1 cellular context compared by ENCODE assay signal in the genomic region with DNA sequence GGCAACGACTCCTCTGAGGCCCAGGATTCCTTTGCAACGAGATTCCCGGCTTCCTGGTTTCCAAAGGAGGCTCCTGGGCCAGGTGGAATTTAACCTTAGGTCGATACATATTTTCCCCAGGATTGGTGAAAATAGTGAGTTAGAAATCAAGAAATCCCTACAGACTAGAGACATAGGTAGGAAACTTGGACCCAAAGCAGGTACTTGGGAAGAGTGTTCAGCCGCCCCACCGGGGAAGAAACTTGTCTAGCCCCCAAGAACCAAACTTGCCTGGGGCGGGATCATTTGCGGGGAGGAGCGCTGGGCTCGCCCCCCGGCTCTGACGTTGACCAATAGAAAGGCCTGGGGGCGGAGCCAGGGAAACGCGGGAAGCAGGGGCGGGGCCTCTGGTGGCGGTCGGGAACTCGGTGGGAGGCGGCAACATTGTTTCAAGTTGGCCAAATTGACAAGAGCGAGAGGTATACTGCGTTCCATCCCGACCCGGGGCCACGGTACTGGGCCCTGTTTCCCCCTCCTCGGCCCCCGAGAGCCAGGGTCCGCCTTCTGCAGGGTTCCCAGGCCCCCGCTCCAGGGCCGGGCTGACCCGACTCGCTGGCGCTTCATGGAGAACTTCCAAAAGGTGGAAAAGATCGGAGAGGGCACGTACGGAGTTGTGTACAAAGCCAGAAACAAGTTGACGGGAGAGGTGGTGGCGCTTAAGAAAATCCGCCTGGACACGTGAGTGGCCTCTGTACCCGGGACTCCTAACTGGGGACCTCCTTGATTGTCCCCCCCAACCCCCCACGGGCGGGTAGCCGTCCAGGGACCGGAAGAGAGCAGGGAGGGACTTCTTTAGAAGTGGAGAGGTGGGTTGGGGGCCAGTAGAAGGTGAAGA.
TF ChIP-seq lines count a peak whose summit lies in the region.

A gene (plus strand): TSS at position 423 of the 874 bp plus-strand sequence. CDS start 179 bp downstream, at position 602.

TF ChIP-seq in GM12878, 131 proteins besides CTCF, POLR2A, EP300 and RAD21 (continued from another document and continues in another):
- TF ChIP-seq PML (IDR thresholded peaks at IDR 0.05; ENCODE audit: low read length): peak; percentile 84
- no peak for TF ChIP-seq RELA (IDR thresholded peaks at IDR 0.05; ENCODE audit: borderline replicate concordance, partially characterized antibody)
- no peak for TF ChIP-seq WRNIP1 (IDR thresholded peaks at IDR 0.05; ENCODE audit: borderline replicate concordance, low read depth, low read length)
- TF ChIP-seq, protein P1, sequence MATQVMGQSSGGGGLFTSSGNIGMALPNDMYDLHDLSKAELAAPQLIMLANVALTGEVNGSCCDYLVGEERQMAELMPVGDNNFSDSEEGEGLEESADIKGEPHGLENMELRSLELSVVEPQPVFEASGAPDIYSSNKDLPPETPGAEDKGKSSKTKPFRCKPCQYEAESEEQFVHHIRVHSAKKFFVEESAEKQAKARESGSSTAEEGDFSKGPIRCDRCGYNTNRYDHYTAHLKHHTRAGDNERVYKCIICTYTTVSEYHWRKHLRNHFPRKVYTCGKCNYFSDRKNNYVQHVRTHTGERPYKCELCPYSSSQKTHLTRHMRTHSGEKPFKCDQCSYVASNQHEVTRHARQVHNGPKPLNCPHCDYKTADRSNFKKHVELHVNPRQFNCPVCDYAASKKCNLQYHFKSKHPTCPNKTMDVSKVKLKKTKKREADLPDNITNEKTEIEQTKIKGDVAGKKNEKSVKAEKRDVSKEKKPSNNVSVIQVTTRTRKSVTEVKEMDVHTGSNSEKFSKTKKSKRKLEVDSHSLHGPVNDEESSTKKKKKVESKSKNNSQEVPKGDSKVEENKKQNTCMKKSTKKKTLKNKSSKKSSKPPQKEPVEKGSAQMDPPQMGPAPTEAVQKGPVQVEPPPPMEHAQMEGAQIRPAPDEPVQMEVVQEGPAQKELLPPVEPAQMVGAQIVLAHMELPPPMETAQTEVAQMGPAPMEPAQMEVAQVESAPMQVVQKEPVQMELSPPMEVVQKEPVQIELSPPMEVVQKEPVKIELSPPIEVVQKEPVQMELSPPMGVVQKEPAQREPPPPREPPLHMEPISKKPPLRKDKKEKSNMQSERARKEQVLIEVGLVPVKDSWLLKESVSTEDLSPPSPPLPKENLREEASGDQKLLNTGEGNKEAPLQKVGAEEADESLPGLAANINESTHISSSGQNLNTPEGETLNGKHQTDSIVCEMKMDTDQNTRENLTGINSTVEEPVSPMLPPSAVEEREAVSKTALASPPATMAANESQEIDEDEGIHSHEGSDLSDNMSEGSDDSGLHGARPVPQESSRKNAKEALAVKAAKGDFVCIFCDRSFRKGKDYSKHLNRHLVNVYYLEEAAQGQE (IDR thresholded peaks at IDR 0.05; ENCODE audit: low read depth, low read length): no peak
- TF ChIP-seq HDAC6 (IDR thresholded peaks at IDR 0.05; ENCODE audit: unreplicated experiment): no peak
- no peak for TF ChIP-seq ZNF217 (IDR thresholded peaks at IDR 0.05)
- TF ChIP-seq RB1 (IDR thresholded peaks at IDR 0.05; ENCODE audit: borderline replicate concordance): peak; percentile 82; the same call in 1 of the 2 replicates
- TF ChIP-seq, protein P2, sequence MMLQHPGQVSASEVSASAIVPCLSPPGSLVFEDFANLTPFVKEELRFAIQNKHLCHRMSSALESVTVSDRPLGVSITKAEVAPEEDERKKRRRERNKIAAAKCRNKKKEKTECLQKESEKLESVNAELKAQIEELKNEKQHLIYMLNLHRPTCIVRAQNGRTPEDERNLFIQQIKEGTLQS (IDR thresholded peaks at IDR 0.05; ENCODE audit: borderline replicate concordance, extremely low read depth, low read depth, low read length): no peak
- TF ChIP-seq EED (IDR thresholded peaks at IDR 0.05; ENCODE audit: low read depth): peak; percentile 38; the same call in 1 of the 2 replicates
- peak; percentile 49 to 54; a peak in 1 of 4 replicates for TF ChIP-seq IKZF2 (IDR thresholded peaks at IDR 0.05)
- TF ChIP-seq JUND (IDR thresholded peaks at IDR 0.05; ENCODE audit: low read depth, low read length): no peak
- peak; percentile 12 for TF ChIP-seq SMAD1 (IDR thresholded peaks at IDR 0.05; ENCODE audit: low read depth, partially characterized antibody)
- TF ChIP-seq HDAC2 (IDR thresholded peaks at IDR 0.05): no peak
- TF ChIP-seq SMARCA5 (IDR thresholded peaks at IDR 0.05): no peak; the same call in 1 of the 2 replicates
- no peak for TF ChIP-seq MYB (IDR thresholded peaks at IDR 0.05; ENCODE audit: borderline replicate concordance, low read depth, low read length)
- TF ChIP-seq, protein P3, sequence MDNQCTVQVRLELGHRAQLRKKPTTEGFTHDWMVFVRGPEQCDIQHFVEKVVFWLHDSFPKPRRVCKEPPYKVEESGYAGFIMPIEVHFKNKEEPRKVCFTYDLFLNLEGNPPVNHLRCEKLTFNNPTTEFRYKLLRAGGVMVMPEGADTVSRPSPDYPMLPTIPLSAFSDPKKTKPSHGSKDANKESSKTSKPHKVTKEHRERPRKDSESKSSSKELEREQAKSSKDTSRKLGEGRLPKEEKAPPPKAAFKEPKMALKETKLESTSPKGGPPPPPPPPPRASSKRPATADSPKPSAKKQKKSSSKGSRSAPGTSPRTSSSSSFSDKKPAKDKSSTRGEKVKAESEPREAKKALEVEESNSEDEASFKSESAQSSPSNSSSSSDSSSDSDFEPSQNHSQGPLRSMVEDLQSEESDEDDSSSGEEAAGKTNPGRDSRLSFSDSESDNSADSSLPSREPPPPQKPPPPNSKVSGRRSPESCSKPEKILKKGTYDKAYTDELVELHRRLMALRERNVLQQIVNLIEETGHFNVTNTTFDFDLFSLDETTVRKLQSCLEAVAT (IDR thresholded peaks at IDR 0.05): no peak
- TF ChIP-seq NBN (IDR thresholded peaks at IDR 0.05): peak; percentile 70
- TF ChIP-seq, protein P4, sequence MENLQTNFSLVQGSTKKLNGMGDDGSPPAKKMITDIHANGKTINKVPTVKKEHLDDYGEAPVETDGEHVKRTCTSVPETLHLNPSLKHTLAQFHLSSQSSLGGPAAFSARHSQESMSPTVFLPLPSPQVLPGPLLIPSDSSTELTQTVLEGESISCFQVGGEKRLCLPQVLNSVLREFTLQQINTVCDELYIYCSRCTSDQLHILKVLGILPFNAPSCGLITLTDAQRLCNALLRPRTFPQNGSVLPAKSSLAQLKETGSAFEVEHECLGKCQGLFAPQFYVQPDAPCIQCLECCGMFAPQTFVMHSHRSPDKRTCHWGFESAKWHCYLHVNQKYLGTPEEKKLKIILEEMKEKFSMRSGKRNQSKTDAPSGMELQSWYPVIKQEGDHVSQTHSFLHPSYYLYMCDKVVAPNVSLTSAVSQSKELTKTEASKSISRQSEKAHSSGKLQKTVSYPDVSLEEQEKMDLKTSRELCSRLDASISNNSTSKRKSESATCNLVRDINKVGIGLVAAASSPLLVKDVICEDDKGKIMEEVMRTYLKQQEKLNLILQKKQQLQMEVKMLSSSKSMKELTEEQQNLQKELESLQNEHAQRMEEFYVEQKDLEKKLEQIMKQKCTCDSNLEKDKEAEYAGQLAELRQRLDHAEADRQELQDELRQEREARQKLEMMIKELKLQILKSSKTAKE (IDR thresholded peaks at IDR 0.05; ENCODE audit: low read depth, poor library complexity, severe bottlenecking): no peak
- TF ChIP-seq ZZZ3 (IDR thresholded peaks at IDR 0.05; ENCODE audit: control insufficient read depth, insufficient read length, low read depth): no peak
- TF ChIP-seq ZBED1 (IDR thresholded peaks at IDR 0.05; ENCODE audit: borderline replicate concordance): no peak
- peak; percentile 40 for TF ChIP-seq MEF2B (IDR thresholded peaks at IDR 0.05; ENCODE audit: partially characterized antibody, poor library complexity, severe bottlenecking)
- TF ChIP-seq, protein P5, sequence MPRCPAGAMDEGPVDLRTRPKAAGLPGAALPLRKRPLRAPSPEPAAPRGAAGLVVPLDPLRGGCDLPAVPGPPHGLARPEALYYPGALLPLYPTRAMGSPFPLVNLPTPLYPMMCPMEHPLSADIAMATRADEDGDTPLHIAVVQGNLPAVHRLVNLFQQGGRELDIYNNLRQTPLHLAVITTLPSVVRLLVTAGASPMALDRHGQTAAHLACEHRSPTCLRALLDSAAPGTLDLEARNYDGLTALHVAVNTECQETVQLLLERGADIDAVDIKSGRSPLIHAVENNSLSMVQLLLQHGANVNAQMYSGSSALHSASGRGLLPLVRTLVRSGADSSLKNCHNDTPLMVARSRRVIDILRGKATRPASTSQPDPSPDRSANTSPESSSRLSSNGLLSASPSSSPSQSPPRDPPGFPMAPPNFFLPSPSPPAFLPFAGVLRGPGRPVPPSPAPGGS (IDR thresholded peaks at IDR 0.05; ENCODE audit: borderline replicate concordance, insufficient read depth, low read depth, low read length, poor library complexity, severe bottlenecking): no peak
- TF ChIP-seq FOS (IDR thresholded peaks at IDR 0.05; ENCODE audit: borderline replicate concordance, extremely low read depth, insufficient read length): no peak
- TF ChIP-seq, protein P6, sequence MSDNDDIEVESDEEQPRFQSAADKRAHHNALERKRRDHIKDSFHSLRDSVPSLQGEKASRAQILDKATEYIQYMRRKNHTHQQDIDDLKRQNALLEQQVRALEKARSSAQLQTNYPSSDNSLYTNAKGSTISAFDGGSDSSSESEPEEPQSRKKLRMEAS (IDR thresholded peaks at IDR 0.05; ENCODE audit: low read depth, low read length): no peak
- peak; percentile 41; the same call in 1 of the 2 replicates for TF ChIP-seq LARP7 (IDR thresholded peaks at IDR 0.05)
- TF ChIP-seq SRF (IDR thresholded peaks at IDR 0.05; ENCODE audit: low read depth in 2 of 2, low read length in 2 of 2): no peak
- TF ChIP-seq CBFB (IDR thresholded peaks at IDR 0.05; ENCODE audit: low read depth): 0 out of 2 replicates have a peak, but pooled peaks have one; percentile 56
- TF ChIP-seq, protein P7, sequence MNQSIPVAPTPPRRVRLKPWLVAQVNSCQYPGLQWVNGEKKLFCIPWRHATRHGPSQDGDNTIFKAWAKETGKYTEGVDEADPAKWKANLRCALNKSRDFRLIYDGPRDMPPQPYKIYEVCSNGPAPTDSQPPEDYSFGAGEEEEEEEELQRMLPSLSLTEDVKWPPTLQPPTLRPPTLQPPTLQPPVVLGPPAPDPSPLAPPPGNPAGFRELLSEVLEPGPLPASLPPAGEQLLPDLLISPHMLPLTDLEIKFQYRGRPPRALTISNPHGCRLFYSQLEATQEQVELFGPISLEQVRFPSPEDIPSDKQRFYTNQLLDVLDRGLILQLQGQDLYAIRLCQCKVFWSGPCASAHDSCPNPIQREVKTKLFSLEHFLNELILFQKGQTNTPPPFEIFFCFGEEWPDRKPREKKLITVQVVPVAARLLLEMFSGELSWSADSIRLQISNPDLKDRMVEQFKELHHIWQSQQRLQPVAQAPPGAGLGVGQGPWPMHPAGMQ (IDR thresholded peaks at IDR 0.05; ENCODE audit: borderline replicate concordance): no peak
- TF ChIP-seq KDM1A (IDR thresholded peaks at IDR 0.05; ENCODE audit: borderline replicate concordance): no peak
- TF ChIP-seq JUNB (IDR thresholded peaks at IDR 0.05): no peak
- TF ChIP-seq MTA3 (IDR thresholded peaks at IDR 0.05; ENCODE audit: borderline replicate concordance, low read length): no peak
- TF ChIP-seq, protein P8, sequence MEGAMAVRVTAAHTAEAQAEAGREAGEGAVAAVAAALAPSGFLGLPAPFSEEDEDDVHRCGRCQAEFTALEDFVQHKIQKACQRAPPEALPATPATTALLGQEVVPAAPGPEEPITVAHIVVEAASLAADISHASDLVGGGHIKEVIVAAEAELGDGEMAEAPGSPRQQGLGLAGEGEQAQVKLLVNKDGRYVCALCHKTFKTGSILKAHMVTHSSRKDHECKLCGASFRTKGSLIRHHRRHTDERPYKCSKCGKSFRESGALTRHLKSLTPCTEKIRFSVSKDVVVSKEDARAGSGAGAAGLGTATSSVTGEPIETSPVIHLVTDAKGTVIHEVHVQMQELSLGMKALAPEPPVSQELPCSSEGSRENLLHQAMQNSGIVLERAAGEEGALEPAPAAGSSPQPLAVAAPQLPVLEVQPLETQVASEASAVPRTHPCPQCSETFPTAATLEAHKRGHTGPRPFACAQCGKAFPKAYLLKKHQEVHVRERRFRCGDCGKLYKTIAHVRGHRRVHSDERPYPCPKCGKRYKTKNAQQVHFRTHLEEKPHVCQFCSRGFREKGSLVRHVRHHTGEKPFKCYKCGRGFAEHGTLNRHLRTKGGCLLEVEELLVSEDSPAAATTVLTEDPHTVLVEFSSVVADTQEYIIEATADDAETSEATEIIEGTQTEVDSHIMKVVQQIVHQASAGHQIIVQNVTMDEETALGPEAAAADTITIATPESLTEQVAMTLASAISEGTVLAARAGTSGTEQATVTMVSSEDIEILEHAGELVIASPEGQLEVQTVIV (IDR thresholded peaks at IDR 0.05; ENCODE audit: borderline replicate concordance, partially characterized antibody): no peak
- TF ChIP-seq ZNF207 (IDR thresholded peaks at IDR 0.05; ENCODE audit: borderline replicate concordance): no peak
- no peak for TF ChIP-seq MYC (IDR thresholded peaks at IDR 0.05; ENCODE audit: insufficient read depth, insufficient read length, insufficient replicate concordance, low read length, severe bottlenecking)
- TF ChIP-seq MTA2 (IDR thresholded peaks at IDR 0.05; ENCODE audit: low read depth): no peak
- peak; percentile 36; the same call in 1 of the 2 replicates for TF ChIP-seq GATAD2B (conservative IDR thresholded peaks at IDR 0.05; ENCODE audit: low read depth)
- TF ChIP-seq, protein P9, sequence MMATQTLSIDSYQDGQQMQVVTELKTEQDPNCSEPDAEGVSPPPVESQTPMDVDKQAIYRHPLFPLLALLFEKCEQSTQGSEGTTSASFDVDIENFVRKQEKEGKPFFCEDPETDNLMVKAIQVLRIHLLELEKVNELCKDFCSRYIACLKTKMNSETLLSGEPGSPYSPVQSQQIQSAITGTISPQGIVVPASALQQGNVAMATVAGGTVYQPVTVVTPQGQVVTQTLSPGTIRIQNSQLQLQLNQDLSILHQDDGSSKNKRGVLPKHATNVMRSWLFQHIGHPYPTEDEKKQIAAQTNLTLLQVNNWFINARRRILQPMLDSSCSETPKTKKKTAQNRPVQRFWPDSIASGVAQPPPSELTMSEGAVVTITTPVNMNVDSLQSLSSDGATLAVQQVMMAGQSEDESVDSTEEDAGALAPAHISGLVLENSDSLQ (IDR thresholded peaks at IDR 0.05): no peak
- no peak for TF ChIP-seq NFXL1 (IDR thresholded peaks at IDR 0.05; ENCODE audit: borderline replicate concordance)
- no peak for TF ChIP-seq EZH2 (IDR thresholded peaks at IDR 0.05; ENCODE audit: borderline replicate concordance, control insufficient read depth, low read depth, low read length)
- TF ChIP-seq DPF2 (IDR thresholded peaks at IDR 0.05): peak; percentile 71
- TF ChIP-seq RBBP5 (conservative IDR thresholded peaks at IDR 0.05): no peak
- TF ChIP-seq, protein P10, sequence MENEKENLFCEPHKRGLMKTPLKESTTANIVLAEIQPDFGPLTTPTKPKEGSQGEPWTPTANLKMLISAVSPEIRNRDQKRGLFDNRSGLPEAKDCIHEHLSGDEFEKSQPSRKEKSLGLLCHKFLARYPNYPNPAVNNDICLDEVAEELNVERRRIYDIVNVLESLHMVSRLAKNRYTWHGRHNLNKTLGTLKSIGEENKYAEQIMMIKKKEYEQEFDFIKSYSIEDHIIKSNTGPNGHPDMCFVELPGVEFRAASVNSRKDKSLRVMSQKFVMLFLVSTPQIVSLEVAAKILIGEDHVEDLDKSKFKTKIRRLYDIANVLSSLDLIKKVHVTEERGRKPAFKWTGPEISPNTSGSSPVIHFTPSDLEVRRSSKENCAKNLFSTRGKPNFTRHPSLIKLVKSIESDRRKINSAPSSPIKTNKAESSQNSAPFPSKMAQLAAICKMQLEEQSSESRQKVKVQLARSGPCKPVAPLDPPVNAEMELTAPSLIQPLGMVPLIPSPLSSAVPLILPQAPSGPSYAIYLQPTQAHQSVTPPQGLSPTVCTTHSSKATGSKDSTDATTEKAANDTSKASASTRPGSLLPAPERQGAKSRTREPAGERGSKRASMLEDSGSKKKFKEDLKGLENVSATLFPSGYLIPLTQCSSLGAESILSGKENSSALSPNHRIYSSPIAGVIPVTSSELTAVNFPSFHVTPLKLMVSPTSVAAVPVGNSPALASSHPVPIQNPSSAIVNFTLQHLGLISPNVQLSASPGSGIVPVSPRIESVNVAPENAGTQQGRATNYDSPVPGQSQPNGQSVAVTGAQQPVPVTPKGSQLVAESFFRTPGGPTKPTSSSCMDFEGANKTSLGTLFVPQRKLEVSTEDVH (IDR thresholded peaks at IDR 0.05; ENCODE audit: low read depth, partially characterized antibody): peak; percentile 79
